ENCODE assay signal across 8 cellular contexts in genomic region chr4:94595880-94596483, GRCh38.
DNase-seq lines count a peak whose midpoint lies in the region; FAIRE-seq and TF ChIP-seq lines count a peak whose summit lies in the region.

No MANE protein-coding gene starts in this region.

- CTCF ChIA-PET in HEK293T (lab: Yijun Ruan, JAX) = no interaction called here
- CTCF ChIA-PET in activated CD4-positive, alpha-beta T cell treated with anti-CD3 and anti-CD28 coated beads, Interleukin-2, amount 10 ng/mL, durations not matched to agents 7 days and 5 days (lab: Charles Lee) = no interaction called here

- H3K27me3 Mint-ChIP-seq in activated CD4-positive, alpha-beta T cell treated with anti-CD3 and anti-CD28 coated beads, Interleukin-2, amount 10 ng/mL, durations not matched to agents 7 days and 5 days = no peaks in the 10 kb centered on the region

- no peaks in the 10 kb centered on the region for H3K36me3 Mint-ChIP-seq in activated CD4-positive, alpha-beta T cell treated with anti-CD3 and anti-CD28 coated beads, Interleukin-2, amount 10 ng/mL, durations not matched to agents 7 days and 5 days (ENCODE audit: low read depth)

- no peak for TF ChIP-seq EP300 in transverse colon (IDR thresholded peaks at IDR 0.05; ENCODE audit: low read depth)

- H3K9me3 ChIP-seq in adrenal gland (replicated peaks in 1 of 3) = no peaks in the 10 kb centered on the region
- no peaks in the 10 kb centered on the region for H3K9me3 ChIP-seq in transverse colon

- FAIRE-seq in A204.1 (lab: Jason Lieb, UNC) = peak; percentile 96

- H3K4me3 ChIP-seq in GM06990 (replicated peaks; ENCODE audit: low read depth, low read length) (no peak overlapping the region), adrenal gland (no peak overlapping the region), transverse colon (no peak overlapping the region)

- H3K4me1 ChIP-seq in adrenal gland (replicated peaks in 1 of 2) = no peaks in the 10 kb centered on the region
- no peaks in the 10 kb centered on the region for H3K4me1 ChIP-seq in transverse colon

- no peak overlapping the region for H3K4me3 Mint-ChIP-seq in activated CD4-positive, alpha-beta T cell treated with anti-CD3 and anti-CD28 coated beads, Interleukin-2, amount 10 ng/mL, durations not matched to agents 7 days and 5 days

- POLR2A ChIA-PET in HEK293T (lab: Yijun Ruan, JAX) = no interaction called here
- POLR2A ChIA-PET in activated CD4-positive, alpha-beta T cell treated with anti-CD3 and anti-CD28 coated beads, Interleukin-2, amount 10 ng/mL, durations not matched to agents 7 days and 5 days (lab: Charles Lee) = no interaction called here

- in situ Hi-C loops in transverse colon (cut with MboI; ENCODE audit: low pct_ligation_motif_present in 1 of 4, low pct_unique_long_range_greater_than_20kb in 1 of 4, low sequenced_read_pairs in 3 of 4) = loop anchor here in 2 of 4 donors (5.0 to 10.0 kb wide), 2 partner anchors 189 to 191 kb away; no protein-coding TSS in a partner anchor

- no peak for TF ChIP-seq POLR2A in adrenal gland (IDR thresholded peaks at IDR 0.05)
- no peak for TF ChIP-seq POLR2A in transverse colon (IDR thresholded peaks at IDR 0.05)

- no peaks in the 10 kb centered on the region for H3K4me1 Mint-ChIP-seq in activated CD4-positive, alpha-beta T cell treated with anti-CD3 and anti-CD28 coated beads, Interleukin-2, amount 10 ng/mL, durations not matched to agents 7 days and 5 days

- 58 to 67% (median 60%) methylated on average over 5 of the region's 5 CpGs for WGBS in adrenal gland, 4 donors
- 56 to 61% methylated on average over 5 of the region's 5 CpGs for WGBS in transverse colon (ENCODE audit: low coverage in 1 of 2), 2 donors

- DNase-seq in GM06990 (ENCODE audit: extremely low read depth, insufficient read length) = no peak
- DNase-seq in HEK293T (ENCODE audit: extremely low spot score) = peak; percentile 28
- peak; percentile 13 for DNase-seq in NCI-H1105 (lab: John Stamatoyannopoulos, UW)
- no peak for DNase-seq in adrenal gland
- DNase-seq in inferior parietal cortex (ENCODE audit: extremely low spot score) = peak; percentile 74
- DNase-seq in transverse colon = no peak
- no peak for DNase-seq in activated CD4-positive, alpha-beta T cell treated with anti-CD3 and anti-CD28 coated beads, Interleukin-2, amount 10 ng/mL, durations not matched to agents 7 days and 5 days

- intact Hi-C loops in adrenal gland (cut with DNase I) = loop anchor here (5.0 to 10.0 kb wide), 2 partner anchors 194 to 291 kb away; no protein-coding TSS in a partner anchor
- intact Hi-C loops in transverse colon (cut with DNase I; ENCODE audit: low total_unique reads) = loop anchor here (2.0 to 10.0 kb wide), 2 partner anchors 141 to 189 kb away; partner anchors contain the start of gene PDLIM5

- peak; percentile 44 for TF ChIP-seq CTCF in GM06990 (IDR thresholded peaks at IDR 0.05; ENCODE audit: insufficient read depth, low read length, poor library complexity, severe bottlenecking)
- TF ChIP-seq CTCF in adrenal gland (IDR thresholded peaks at IDR 0.05) = peak; percentile 46 to 88 (median 70)
- TF ChIP-seq CTCF in transverse colon (IDR thresholded peaks at IDR 0.05) = peak; percentile 50 to 71 (median 63)

- H3K36me3 ChIP-seq in GM06990 (ENCODE audit: control insufficient read depth, insufficient read depth, low read length) = no peaks in the 10 kb centered on the region
- peaks cover 0 to 8% of the 10 kb centered on the region in 2 donors for H3K36me3 ChIP-seq in adrenal gland (replicated peaks in 1 of 2)
- no peaks in the 10 kb centered on the region for H3K36me3 ChIP-seq in transverse colon

- H3K27me3 ChIP-seq in GM06990 (replicated peaks; ENCODE audit: control insufficient read depth, insufficient read depth, low read length) = no peaks in the 10 kb centered on the region
- no peaks in the 10 kb centered on the region for H3K27me3 ChIP-seq in adrenal gland
- H3K27me3 ChIP-seq in transverse colon = no peaks in the 10 kb centered on the region

- no peak overlapping the region for H3K27ac Mint-ChIP-seq in activated CD4-positive, alpha-beta T cell treated with anti-CD3 and anti-CD28 coated beads, Interleukin-2, amount 10 ng/mL, durations not matched to agents 7 days and 5 days

- H3K9me3 Mint-ChIP-seq in activated CD4-positive, alpha-beta T cell treated with anti-CD3 and anti-CD28 coated beads, Interleukin-2, amount 10 ng/mL, durations not matched to agents 7 days and 5 days = no peaks in the 10 kb centered on the region

- H3K27ac ChIP-seq in adrenal gland = no peak overlapping the region
- no peak overlapping the region for H3K27ac ChIP-seq in transverse colon

TF ChIP-seq in HEK293T, 16 proteins besides CTCF, POLR2A, EP300 and RAD21:
- TF ChIP-seq L3MBTL2 (conservative IDR thresholded peaks at IDR 0.05) = no peak
- no peak for TF ChIP-seq HDGF (IDR thresholded peaks at IDR 0.05; ENCODE audit: borderline replicate concordance)
- no peak for TF ChIP-seq TARDBP (IDR thresholded peaks at IDR 0.05)
- no peak for TF ChIP-seq NFRKB (IDR thresholded peaks at IDR 0.05)
- no peak for TF ChIP-seq PKNOX1 (IDR thresholded peaks at IDR 0.05)
- no peak for TF ChIP-seq FOXK2 (IDR thresholded peaks at IDR 0.05)
- TF ChIP-seq CTBP1 (IDR thresholded peaks at IDR 0.05; ENCODE audit: borderline replicate concordance) = no peak
- no peak for TF ChIP-seq LEF1 (IDR thresholded peaks at IDR 0.05; ENCODE audit: borderline replicate concordance)
- TF ChIP-seq SP1 (IDR thresholded peaks at IDR 0.05) = no peak
- TF ChIP-seq ELF4 (IDR thresholded peaks at IDR 0.05) = no peak
- TF ChIP-seq FOXM1 (IDR thresholded peaks at IDR 0.05; ENCODE audit: borderline replicate concordance) = no peak
- no peak for TF ChIP-seq SUZ12 (IDR thresholded peaks at IDR 0.05)
- TF ChIP-seq BHLHE40 (IDR thresholded peaks at IDR 0.05; ENCODE audit: borderline replicate concordance) = no peak
- TF ChIP-seq ARNT (IDR thresholded peaks at IDR 0.05) = no peak
- no peak for TF ChIP-seq ZNF384 (IDR thresholded peaks at IDR 0.05)
- TF ChIP-seq FOXA1 (IDR thresholded peaks at IDR 0.05) = no peak

Comparison
In these comparisons a context has a peak if more than half of its experiments do, and no peak if none do; other contexts are left out.
1. DNase-seq: peak in HEK293T (single experiment), NCI-H1105 (single experiment) and inferior parietal cortex (single experiment); none in GM06990 (single experiment), adrenal gland (0 of 7), transverse colon (single experiment) and activated CD4-positive, alpha-beta T cell treated with anti-CD3 and anti-CD28 coated beads, Interleukin-2, amount 10 ng/mL, durations not matched to agents 7 days and 5 days (single experiment).
2. Peak in every context shown above with its lines, with median percentiles within 50 percentile points of each other: CTCF ChIP-seq.